In the genomic region with DNA sequence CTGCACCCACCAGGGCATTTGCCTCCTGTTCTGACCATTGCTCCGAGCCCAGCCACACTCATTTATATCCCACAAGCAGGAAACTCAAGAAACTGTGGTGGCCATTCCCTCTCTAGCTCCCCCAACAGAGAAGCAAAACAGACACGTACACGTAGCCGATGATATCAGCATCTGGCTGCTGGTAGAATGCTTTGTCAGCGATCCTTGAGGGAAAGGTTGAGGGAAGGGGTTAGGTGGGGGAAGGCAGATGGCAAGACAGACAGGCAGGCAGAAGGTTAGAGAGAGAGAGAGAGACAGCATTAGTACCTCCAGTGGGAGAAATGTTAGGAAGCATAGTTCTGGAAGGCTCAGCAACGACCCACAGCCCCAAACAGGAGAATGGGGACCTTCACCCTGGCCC, we compare ENCODE assay signal across 18 cellular contexts. TPM values are rescaled to one million over a fixed set of nuclear protein-coding genes. Genes with fewer than 3 reads are reported as not detected.
A peak's percentile ranks its signal among the peaks of the same experiment; 100 is the strongest.
DNase-seq lines count a peak whose midpoint lies in the region; ATAC-seq, FAIRE-seq and TF ChIP-seq lines count a peak whose summit lies in the region.
"Had no signal": no experiment of that assay in that cellular context is flagged by ENCODE, and none has a peak within 500 bp of the region (broad histone marks: within the 10 kb centered on the region; RNA-seq: fewer than 3 reads in every experiment).

No MANE protein-coding gene starts in this region.

- H3K23me2 ChIP-seq in H1 (ENCODE audit: low read depth, low read length), result no peaks in the 10 kb centered on the region

- H4K20me1 ChIP-seq in H1 (replicated peaks in 1 of 2; ENCODE audit: control insufficient read depth in 1 of 2, insufficient read depth in 2 of 2, low read length in 2 of 2), result peaks cover 0 to 1% of the 10 kb centered on the region in 2 experiments

- TF ChIP-seq RAD21 in H1 (IDR thresholded peaks at IDR 0.05 in 1 of 2, conservative IDR thresholded peaks at IDR 0.05 in 1 of 2; ENCODE audit: low read depth in 2 of 2, low read length in 2 of 2), result no peak

- POLR2A ChIA-PET in H1 (lab: Charles Lee; ENCODE audit: partially characterized antibody), result interaction anchor here (1.0 to 10.2 kb wide), 3 partner anchors 8 to 10 kb away, joined by 3 to 57 read pairs (median 4); a partner anchor contains a TSS

- H4K8ac ChIP-seq in H1 (ENCODE audit: extremely low read depth, insufficient read depth, low read length), result no peak overlapping the region

- peak; percentile 44 for DNase-seq in NCI-H2227 (lab: John Stamatoyannopoulos, UW; ENCODE audit: unreplicated experiment)
- DNase-seq in NCI-H2227 treated with DMSO at 0.1 percent for 48 hours (lab: John Stamatoyannopoulos, UW), result no peak
- DNase-seq in NCI-H524 (lab: John Stamatoyannopoulos, UW), result peak; percentile 34 to 85
- DNase-seq in H1 (ENCODE audit: low read depth in 1 of 2, low spot score in 2 of 2), result no peak
- no peak for DNase-seq in nephron progenitor cell
- DNase-seq in HuH-7 (ENCODE audit: low spot score), result no peak
- DNase-seq: activated CD8-positive, alpha-beta memory T cell treated with anti-CD3 and anti-CD28 coated beads, Interleukin-2, amount 10 ng/mL, durations not matched to agents 7 days and 5 days; caudate nucleus; CD4-positive, CD25-positive, alpha-beta regulatory T cell; NCI-H1092; NCI-H345; T-cell had no signal

- no peak overlapping the region for H3K4ac ChIP-seq in H1 (replicated peaks; ENCODE audit: insufficient read length, low read depth, low read length)

- peak overlapping the region; percentile 96 for H3K27ac Mint-ChIP-seq in nephron progenitor cell
- H3K27ac Mint-ChIP-seq: T-cell had no signal

- no peak for FAIRE-seq in H1 (lab: Jason Lieb, UNC)
- FAIRE-seq: A204.1, keratinocyte had no signal

- H2BK12ac ChIP-seq in H1 (ENCODE audit: low read depth, low read length), result no peak overlapping the region

- TF ChIP-seq CTCF in H1 (IDR thresholded peaks at IDR 0.05; ENCODE audit: control extremely low read depth in 1 of 3, insufficient read depth in 1 of 3, low read depth in 1 of 3, low read length in 3 of 3), result no peak
- no peak for TF ChIP-seq CTCF in nephron progenitor cell (IDR thresholded peaks at IDR 0.05)

- no peaks in the 10 kb centered on the region for H3K79me2 ChIP-seq in H1 (ENCODE audit: control insufficient read depth in 1 of 2, insufficient read depth in 2 of 2, low read length in 2 of 2)

- H3K9me3 ChIP-seq in H1 (ENCODE audit: insufficient read depth in 2 of 2, low read depth in 1 of 2, low read length in 1 of 2), result no peaks in the 10 kb centered on the region
- H3K9me3 ChIP-seq: HAP-1 had no signal

- CTCF ChIA-PET in H1 (lab: Charles Lee; ENCODE audit: partially characterized antibody), result interaction anchor here (7.9 kb wide), 1 partner anchor 10 kb away, joined by 83 read pairs; no protein-coding TSS in a partner anchor

- no peak overlapping the region for H2AK5ac ChIP-seq in H1 (ENCODE audit: low read depth, low read length)

- H3K79me1 ChIP-seq in H1 (ENCODE audit: low read depth, low read length), result no peaks in the 10 kb centered on the region

- H3K4me1 Mint-ChIP-seq in nephron progenitor cell, result peaks cover 27% of the 10 kb centered on the region
- H3K4me1 Mint-ChIP-seq: activated CD8-positive, alpha-beta memory T cell treated with anti-CD3 and anti-CD28 coated beads, Interleukin-2, amount 10 ng/mL, durations not matched to agents 7 days and 5 days; IgD-negative memory B cell had no signal

- H3K4me3 Mint-ChIP-seq in nephron progenitor cell, result peak overlapping the region; percentile 41
- H3K4me3 Mint-ChIP-seq: activated CD8-positive, alpha-beta memory T cell treated with anti-CD3 and anti-CD28 coated beads, Interleukin-2, amount 10 ng/mL, durations not matched to agents 7 days and 5 days; CD4-positive, CD25-positive, alpha-beta regulatory T cell; IgD-negative memory B cell; T-cell had no signal

- no peak overlapping the region for H3K4me2 ChIP-seq in H1 (ENCODE audit: insufficient read depth in 1 of 2, low read depth in 2 of 2, low read length in 2 of 2)

- no peaks in the 10 kb centered on the region for H3K9me3 Mint-ChIP-seq in nephron progenitor cell
- H3K9me3 Mint-ChIP-seq: CD4-positive, CD25-positive, alpha-beta regulatory T cell; IgD-negative memory B cell; T-cell had no signal

- no peak overlapping the region for H2BK20ac ChIP-seq in H1 (ENCODE audit: low read length)

- no peak overlapping the region for H2BK5ac ChIP-seq in H1 (ENCODE audit: low read depth, low read length)

- H2BK120ac ChIP-seq in H1 (replicated peaks; ENCODE audit: low read depth, low read length), result no peak overlapping the region

- H3K9ac ChIP-seq in H1 (replicated peaks in 1 of 4; ENCODE audit: extremely low read depth in 1 of 4, low read depth in 3 of 4, low read length in 3 of 4), result no peak overlapping the region

- no peak overlapping the region for H3K27ac ChIP-seq in H1 (ENCODE audit: low read depth, low read length)

- ATAC-seq in GM21390 (IDR thresholded peaks at IDR 0.05; ENCODE audit: unreplicated experiment), result no peak
- no peak for ATAC-seq in HG02623 (IDR thresholded peaks at IDR 0.05; ENCODE audit: unreplicated experiment)
- ATAC-seq: activated CD8-positive, alpha-beta memory T cell treated with anti-CD3 and anti-CD28 coated beads, Interleukin-2, amount 10 ng/mL, durations not matched to agents 7 days and 5 days; T-cell had no signal

- no peak overlapping the region for H3K56ac ChIP-seq in H1 (replicated peaks; ENCODE audit: insufficient read length, low read depth, low read length)

- no peak for TF ChIP-seq EP300 in H1 (IDR thresholded peaks at IDR 0.05; ENCODE audit: borderline replicate concordance in 1 of 2, low read depth in 2 of 2, low read length in 2 of 2)

- H3K23ac ChIP-seq in H1 (ENCODE audit: insufficient read length), result no peak overlapping the region

- no peaks in the 10 kb centered on the region for H3K27me3 ChIP-seq in H1 (replicated peaks in 1 of 4; ENCODE audit: control insufficient read depth in 3 of 4, extremely low read depth in 1 of 4, insufficient read depth in 3 of 4, low read length in 3 of 4)

- H4K5ac ChIP-seq in H1 (ENCODE audit: insufficient read length, low read depth, low read length), result no peak overlapping the region

- H3K4me3 ChIP-seq in H1 (ENCODE audit: extremely low read depth in 1 of 4, insufficient read depth in 2 of 4, low read depth in 3 of 4, low read length in 4 of 4), result no peak overlapping the region
- H3K4me3 ChIP-seq: HAP-1 had no signal

- H3K14ac ChIP-seq in H1 (ENCODE audit: insufficient read length), result no peak overlapping the region

- no peak overlapping the region for H2BK15ac ChIP-seq in H1 (ENCODE audit: low read length)

- TF ChIP-seq POLR2A in H1 (IDR thresholded peaks at IDR 0.05; ENCODE audit: control extremely low read depth in 1 of 2, low read depth in 2 of 2, low read length in 2 of 2), result no peak

- 76% methylated on average over 6 of the region's 6 CpGs; no CpG with 5 or more reads in 1 of the 2 experiments for WGBS in H1 (ENCODE audit: extremely low coverage in 1 of 2, insufficient coverage in 1 of 2, insufficient read length in 1 of 2, insufficient replicate concordance in 2 of 2, low coverage in 1 of 2, low lambda C conversion rate in 2 of 2, missing lambda C conversion rate in 1 of 2), 2 experiments

- H3K4me1 ChIP-seq in H1 (replicated peaks in 1 of 4; ENCODE audit: control insufficient read depth in 3 of 4, insufficient read depth in 4 of 4, low read length in 3 of 4), result no peaks in the 10 kb centered on the region
- H3K4me1 ChIP-seq: HAP-1 had no signal

- H2AFZ ChIP-seq in H1 (ENCODE audit: low read length), result no peak overlapping the region

- no peak overlapping the region for H3K18ac ChIP-seq in H1 (ENCODE audit: extremely low read depth, low read length)

- H3K36me3 Mint-ChIP-seq in nephron progenitor cell (ENCODE audit: low read depth), result peaks cover 8% of the 10 kb centered on the region

- H3K27me3 Mint-ChIP-seq in nephron progenitor cell (ENCODE audit: low read depth, poor library complexity), result peaks cover 7% of the 10 kb centered on the region
- H3K27me3 Mint-ChIP-seq: activated CD8-positive, alpha-beta memory T cell treated with anti-CD3 and anti-CD28 coated beads, Interleukin-2, amount 10 ng/mL, durations not matched to agents 7 days and 5 days; CD4-positive, CD25-positive, alpha-beta regulatory T cell; IgD-negative memory B cell; T-cell had no signal

- H3K36me3 ChIP-seq in H1 (ENCODE audit: control insufficient read depth in 2 of 4, insufficient read depth in 4 of 4, low read length in 3 of 4), result no peaks in the 10 kb centered on the region; a peak in 1 of 8 replicates

- H4K91ac ChIP-seq in H1 (replicated peaks; ENCODE audit: insufficient read length, low read length), result no peak overlapping the region

RNA-seq across cellular contexts. Expression of a gene that starts 7.8 kb away (rescaled TPM):
- 95.5 and 104 TPM in 2 replicates for total RNA-seq in H1 (2021; fragmentation: NEBNext Ultra II Directional; extraction: Animal tissue kit (Norgen Biotek cat#: 25700))
- 264 and 314 TPM in 2 replicates for polyA plus RNA-seq in H1 (2011; rRNA removed)
- polyA plus RNA-seq in H1 (2011; cell fraction: cytosol; rRNA removed), result 196 TPM
- polyA plus RNA-seq in H1 (2011; cell fraction: nucleus; rRNA removed), result 124 TPM
- 111 to 147 TPM (median 133 TPM) in 4 replicates for polyA plus RNA-seq in H1 (2012, experiment 1 of 2)
- polyA plus RNA-seq in H1 (2012, experiment 2 of 2), result 246 TPM
- polyA plus RNA-seq in H1 (2013, experiment 1 of 2), result 173 TPM
- 166 TPM for polyA plus RNA-seq in H1 (2013, experiment 2 of 2)
- polyA minus RNA-seq in H1 (2011; rRNA and poly(A)+ RNA removed), result 41.8 and 42.5 TPM in 2 replicates
- polyA minus RNA-seq in H1 (2011; cell fraction: cytosol; rRNA and poly(A)+ RNA removed), result 61.7 TPM
- polyA minus RNA-seq in H1 (2011; cell fraction: nucleus; rRNA and poly(A)+ RNA removed), result 40.2 TPM

RNA-seq across cellular contexts. Expression of a gene that starts 7.9 kb away (rescaled TPM):
- 65.2 and 65.9 TPM in 2 replicates for total RNA-seq in H1 (2021; fragmentation: NEBNext Ultra II Directional; extraction: Animal tissue kit (Norgen Biotek cat#: 25700))
- 46.9 and 49.7 TPM in 2 replicates for polyA plus RNA-seq in H1 (2011; rRNA removed)
- polyA plus RNA-seq in H1 (2011; cell fraction: cytosol; rRNA removed), result 89.6 TPM
- 62.6 TPM for polyA plus RNA-seq in H1 (2011; cell fraction: nucleus; rRNA removed)
- polyA plus RNA-seq in H1 (2012, experiment 1 of 2), result 82.9 to 108 TPM (median 85.4 TPM) in 4 replicates
- 39.9 TPM for polyA plus RNA-seq in H1 (2012, experiment 2 of 2)
- polyA plus RNA-seq in H1 (2013, experiment 1 of 2), result 57.2 TPM
- polyA plus RNA-seq in H1 (2013, experiment 2 of 2), result 59.9 TPM
- polyA minus RNA-seq in H1 (2011; rRNA and poly(A)+ RNA removed), result 21.0 and 23.8 TPM in 2 replicates
- polyA minus RNA-seq in H1 (2011; cell fraction: cytosol; rRNA and poly(A)+ RNA removed), result 36.3 TPM
- 34.0 TPM for polyA minus RNA-seq in H1 (2011; cell fraction: nucleus; rRNA and poly(A)+ RNA removed)

RNA-seq across cellular contexts. Expression of a gene that starts 20.0 kb away (rescaled TPM):
- total RNA-seq in H1 (2021; fragmentation: NEBNext Ultra II Directional; extraction: Animal tissue kit (Norgen Biotek cat#: 25700)), result 25.9 and 29.2 TPM in 2 replicates
- 34.9 and 47.7 TPM in 2 replicates for polyA plus RNA-seq in H1 (2011; rRNA removed)
- 41.4 TPM for polyA plus RNA-seq in H1 (2011; cell fraction: cytosol; rRNA removed)
- 28.8 TPM for polyA plus RNA-seq in H1 (2011; cell fraction: nucleus; rRNA removed)
- 22.6 to 32.6 TPM (median 26.8 TPM) in 4 replicates for polyA plus RNA-seq in H1 (2012, experiment 1 of 2)
- 30.9 TPM for polyA plus RNA-seq in H1 (2012, experiment 2 of 2)
- polyA plus RNA-seq in H1 (2013, experiment 1 of 2), result 25.5 TPM
- polyA plus RNA-seq in H1 (2013, experiment 2 of 2), result 28.5 TPM
- polyA minus RNA-seq in H1 (2011; rRNA and poly(A)+ RNA removed), result 7.8 and 8.5 TPM in 2 replicates
- polyA minus RNA-seq in H1 (2011; cell fraction: cytosol; rRNA and poly(A)+ RNA removed), result 19.6 TPM
- polyA minus RNA-seq in H1 (2011; cell fraction: nucleus; rRNA and poly(A)+ RNA removed), result 7.8 TPM

RNA-seq across cellular contexts. Expression of a gene that starts 31.0 kb away (rescaled TPM):
- total RNA-seq in H1 (2021; fragmentation: NEBNext Ultra II Directional; extraction: Animal tissue kit (Norgen Biotek cat#: 25700)), result 6.7 and 7.4 TPM in 2 replicates
- polyA plus RNA-seq in H1 (2011; rRNA removed), result 3.1 and 3.6 TPM in 2 replicates
- polyA plus RNA-seq in H1 (2011; cell fraction: cytosol; rRNA removed), result 5.3 TPM
- polyA plus RNA-seq in H1 (2011; cell fraction: nucleus; rRNA removed), result 6.2 TPM
- 3.4 to 3.9 TPM (median 3.7 TPM) in 4 replicates for polyA plus RNA-seq in H1 (2012, experiment 1 of 2)
- polyA plus RNA-seq in H1 (2012, experiment 2 of 2), result 0.38 TPM
- 3.9 TPM for polyA plus RNA-seq in H1 (2013, experiment 1 of 2)
- polyA plus RNA-seq in H1 (2013, experiment 2 of 2), result 4.7 TPM
- 5.3 and 7.4 TPM in 2 replicates for polyA minus RNA-seq in H1 (2011; rRNA and poly(A)+ RNA removed)
- 5.7 TPM for polyA minus RNA-seq in H1 (2011; cell fraction: cytosol; rRNA and poly(A)+ RNA removed)
- 10.9 TPM for polyA minus RNA-seq in H1 (2011; cell fraction: nucleus; rRNA and poly(A)+ RNA removed)

RNA-seq across cellular contexts. Expression of a gene that starts 34.8 kb away (rescaled TPM):
- 88.0 and 96.4 TPM in 2 replicates for total RNA-seq in H1 (2021; fragmentation: NEBNext Ultra II Directional; extraction: Animal tissue kit (Norgen Biotek cat#: 25700))
- 86.4 and 107 TPM in 2 replicates for polyA plus RNA-seq in H1 (2011; rRNA removed)
- 103 TPM for polyA plus RNA-seq in H1 (2011; cell fraction: cytosol; rRNA removed)
- polyA plus RNA-seq in H1 (2011; cell fraction: nucleus; rRNA removed), result 111 TPM
- 58.2 to 80.3 TPM (median 65.6 TPM) in 4 replicates for polyA plus RNA-seq in H1 (2012, experiment 1 of 2)
- polyA plus RNA-seq in H1 (2012, experiment 2 of 2), result 68.2 TPM
- 67.5 TPM for polyA plus RNA-seq in H1 (2013, experiment 1 of 2)
- 68.6 TPM for polyA plus RNA-seq in H1 (2013, experiment 2 of 2)
- polyA minus RNA-seq in H1 (2011; rRNA and poly(A)+ RNA removed), result 133 and 136 TPM in 2 replicates
- 74.5 TPM for polyA minus RNA-seq in H1 (2011; cell fraction: cytosol; rRNA and poly(A)+ RNA removed)
- polyA minus RNA-seq in H1 (2011; cell fraction: nucleus; rRNA and poly(A)+ RNA removed), result 85.7 TPM

Comparison
In these comparisons a context has a peak if more than half of its experiments do, and no peak if none do; other contexts are left out.
1. DNase-seq: peak in NCI-H2227 (single experiment) and NCI-H524 (2 of 2); none in NCI-H2227 treated with DMSO at 0.1 percent for 48 hours (single experiment), H1 (0 of 2), nephron progenitor cell (single experiment) and HuH-7 (single experiment).